In the genomic region with DNA sequence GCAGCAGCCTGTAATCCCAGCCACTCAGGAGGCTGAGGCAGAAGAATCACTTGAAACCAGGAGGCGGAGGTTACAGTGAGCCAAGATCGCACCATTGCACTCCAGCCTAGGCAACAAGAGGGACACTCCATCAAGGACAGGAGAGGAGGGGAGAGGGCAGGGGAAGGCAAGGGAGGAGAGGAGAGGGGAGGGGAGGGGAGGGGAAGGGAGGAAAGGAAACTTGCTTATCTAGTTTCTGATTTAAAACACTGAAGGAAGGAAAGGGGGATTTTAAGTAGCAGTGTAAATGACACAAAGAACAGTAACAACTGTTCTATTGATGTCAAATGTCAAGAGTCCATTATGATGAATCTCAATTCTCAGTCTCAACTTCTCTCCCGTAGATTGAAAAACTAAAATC, we compare ENCODE assay signal across 1 cellular context.
TF ChIP-seq lines count a peak whose summit lies in the region.

No MANE protein-coding gene starts in this region.

TF ChIP-seq in GM23338, 12 proteins besides CTCF, POLR2A, EP300 and RAD21 (continued from another document):
- TF ChIP-seq ETS1 (IDR thresholded peaks at IDR 0.05) (no peak), EZH2phosphoT487 (IDR thresholded peaks at IDR 0.05; ENCODE audit: unreplicated experiment) (no peak)
